In genomic region chr7:116499168-116500070, GRCh38 we compare ENCODE assay signal across 10 cellular contexts. TPM values are rescaled to one million over a fixed set of nuclear protein-coding genes. Genes with fewer than 3 reads are reported as not detected.
DNase-seq lines count a peak whose midpoint lies in the region; ATAC-seq and TF ChIP-seq lines count a peak whose summit lies in the region.
"Had no signal": no experiment of that assay in that cellular context is flagged by ENCODE, and none has a peak within 500 bp of the region (broad histone marks: within the 10 kb centered on the region; RNA-seq: fewer than 3 reads in every experiment).

A gene with protein sequence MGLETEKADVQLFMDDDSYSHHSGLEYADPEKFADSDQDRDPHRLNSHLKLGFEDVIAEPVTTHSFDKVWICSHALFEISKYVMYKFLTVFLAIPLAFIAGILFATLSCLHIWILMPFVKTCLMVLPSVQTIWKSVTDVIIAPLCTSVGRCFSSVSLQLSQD (plus strand): TSS chr7:116499738. CDS start chr7:116499782, 44 bp downstream.

- peaks cover 12% of the 10 kb centered on the region for H3K4me1 Mint-ChIP-seq in T-helper 1 cell treated with Interleukin-12 subunit alpha and Interleukin-12 subunit beta and Interleukin-4 antibody, amounts not matched to agents 30 μg/mL and 1 μg/mL, for 36 hours (ENCODE audit: low read depth)

- TF ChIP-seq CTCF in right lobe of liver (IDR thresholded peaks at IDR 0.05): no peak

- H3K4me3 ChIP-seq in ectodermal cell (ENCODE audit: insufficient read depth, low read depth, low read length): peak within 1 kb of the TSS; percentile 56
- H3K4me3 ChIP-seq in right lobe of liver: peak within 1 kb of the TSS; percentile 70 to 86 (median 77)
- H3K4me3 ChIP-seq in stomach smooth muscle (ENCODE audit: low read length in 2 of 2): peak within 1 kb of the TSS; percentile 94 to 97
- H3K4me3 ChIP-seq: BLaER1 had no signal

- no peaks in the 10 kb centered on the region for H3K9me3 ChIP-seq in ectodermal cell (ENCODE audit: control insufficient read depth, low read length)
- no peaks in the 10 kb centered on the region for H3K9me3 ChIP-seq in right lobe of liver
- no peaks in the 10 kb centered on the region for H3K9me3 ChIP-seq in stomach smooth muscle (ENCODE audit: control insufficient read depth in 2 of 2, low read length in 2 of 2)

- intact Hi-C loops in right lobe of liver (cut with DNase I): no loop called here

- H3K27me3 ChIP-seq in ectodermal cell (ENCODE audit: control insufficient read depth, insufficient read depth, low read length, poor library complexity, severe bottlenecking) (peaks cover 35% of the 10 kb centered on the region), right lobe of liver (no peaks in the 10 kb centered on the region), stomach smooth muscle (ENCODE audit: control insufficient read depth in 1 of 2, insufficient read depth in 2 of 2, low read length in 2 of 2) (no peaks in the 10 kb centered on the region)
- H3K27me3 ChIP-seq: BLaER1 had no signal

- peaks cover 64% of the 10 kb centered on the region for H3K27me3 Mint-ChIP-seq in T-helper 1 cell treated with Interleukin-12 subunit alpha and Interleukin-12 subunit beta and Interleukin-4 antibody, amounts not matched to agents 30 μg/mL and 1 μg/mL, for 36 hours (ENCODE audit: low read depth)

- H3K4me1 ChIP-seq in ectodermal cell (ENCODE audit: control insufficient read depth, insufficient read depth, low read length) (no peaks in the 10 kb centered on the region), right lobe of liver (peaks cover 0 to 18% (median 7%) of the 10 kb centered on the region in 4 donors), stomach smooth muscle (ENCODE audit: control insufficient read depth, insufficient read depth, low read length) (peaks cover 12% of the 10 kb centered on the region)
- H3K4me1 ChIP-seq: BLaER1 had no signal

- peak within 1 kb of the TSS; percentile 43 for H3K4me3 Mint-ChIP-seq in T-helper 1 cell treated with Interleukin-12 subunit alpha and Interleukin-12 subunit beta and Interleukin-4 antibody, amounts not matched to agents 30 μg/mL and 1 μg/mL, for 36 hours

- H3K27ac Mint-ChIP-seq in T-helper 1 cell treated with Interleukin-12 subunit alpha and Interleukin-12 subunit beta and Interleukin-4 antibody, amounts not matched to agents 30 μg/mL and 1 μg/mL, for 36 hours: no peak within 1 kb of the TSS
- H3K27ac Mint-ChIP-seq: activated naive CD4-positive, alpha-beta T cell treated with anti-CD3 and anti-CD28 coated beads, Interleukin-2, amount 50 U/mL, for 72 hours had no signal

- peak within 1 kb of the TSS; percentile 98 to 99 for H3K9ac ChIP-seq in stomach smooth muscle (ENCODE audit: low read length in 2 of 2)
- H3K9ac ChIP-seq: BLaER1 had no signal

- peaks cover 3% of the 10 kb centered on the region for H3K36me3 Mint-ChIP-seq in T-helper 1 cell treated with Interleukin-12 subunit alpha and Interleukin-12 subunit beta and Interleukin-4 antibody, amounts not matched to agents 30 μg/mL and 1 μg/mL, for 36 hours (ENCODE audit: low read depth)

- TF ChIP-seq POLR2A in right lobe of liver (IDR thresholded peaks at IDR 0.05): peak; percentile 65

- DNase-seq in NCI-H146 (lab: John Stamatoyannopoulos, UW): peak; percentile 24
- no peak for DNase-seq in NCI-H146 treated with DMSO at 0.1 percent for 48 hours (lab: John Stamatoyannopoulos, UW; ENCODE audit: unreplicated experiment)
- DNase-seq in right lobe of liver: peak; percentile 69 to 86 (median 84)
- DNase-seq in midbrain (lab: John Stamatoyannopoulos, UW): no peak

- H3K9me3 Mint-ChIP-seq in T-helper 1 cell treated with Interleukin-12 subunit alpha and Interleukin-12 subunit beta and Interleukin-4 antibody, amounts not matched to agents 30 μg/mL and 1 μg/mL, for 36 hours: no peaks in the 10 kb centered on the region
- H3K9me3 Mint-ChIP-seq: activated naive CD4-positive, alpha-beta T cell treated with anti-CD3 and anti-CD28 coated beads, Interleukin-2, amount 50 U/mL, for 72 hours had no signal

- H3K36me3 ChIP-seq in ectodermal cell (ENCODE audit: control insufficient read depth, insufficient read depth, low read length): no peaks in the 10 kb centered on the region
- H3K36me3 ChIP-seq in right lobe of liver: no peaks in the 10 kb centered on the region
- H3K36me3 ChIP-seq in stomach smooth muscle (ENCODE audit: control insufficient read depth in 2 of 2, insufficient read depth in 2 of 2, low read length in 2 of 2): no peaks in the 10 kb centered on the region
- H3K36me3 ChIP-seq: BLaER1 had no signal

- H3K27ac ChIP-seq in ectodermal cell (ENCODE audit: insufficient read depth, low read depth, low read length, poor library complexity, severe bottlenecking) (no peak within 1 kb of the TSS), right lobe of liver (peak within 1 kb of the TSS; percentile 72 to 91 (median 91)), stomach smooth muscle (ENCODE audit: low read length) (peak within 1 kb of the TSS; percentile 99)
- H3K27ac ChIP-seq: BLaER1 had no signal

- WGBS in ectodermal cell, 2 experiments: 4 to 5% methylated on average over 84 to 85 of the region's 85 CpGs
- 5% methylated on average over 11 of the region's 85 CpGs for WGBS in right lobe of liver (ENCODE audit: insufficient coverage, low coverage, low lambda C conversion rate, missing lambda C conversion rate)

- ATAC-seq in HG02885 (IDR thresholded peaks at IDR 0.05; ENCODE audit: poor library complexity, unreplicated experiment): peak; percentile 57
- peak; percentile 67 to 94 (median 88) for ATAC-seq in right lobe of liver

RNA-seq across cellular contexts. Expression of the gene that starts here (rescaled TPM):
- polyA plus RNA-seq in ectodermal cell (2013, experiment 1 of 4): 0.37 TPM
- polyA plus RNA-seq in ectodermal cell (2013, experiment 2 of 4): 0.44 TPM
- 1.0 TPM for polyA plus RNA-seq in ectodermal cell (2013, experiment 3 of 4)
- polyA plus RNA-seq in ectodermal cell (2013, experiment 4 of 4): 1.2 TPM
- total RNA-seq in right lobe of liver: 10 to 100 TPM; 12.5 to 51.0 (median 36.0) TPM

Comparison
In these comparisons a context has a peak if more than half of its experiments do, and no peak if none do; other contexts are left out.
1. DNase-seq: peak in NCI-H146 (single experiment) and right lobe of liver (3 of 3); none in NCI-H146 treated with DMSO at 0.1 percent for 48 hours (single experiment) and midbrain (single experiment).
2. Peak in every context shown above with its lines, with median percentiles within 50 percentile points of each other: H3K4me3 ChIP-seq.